In the genomic region with DNA sequence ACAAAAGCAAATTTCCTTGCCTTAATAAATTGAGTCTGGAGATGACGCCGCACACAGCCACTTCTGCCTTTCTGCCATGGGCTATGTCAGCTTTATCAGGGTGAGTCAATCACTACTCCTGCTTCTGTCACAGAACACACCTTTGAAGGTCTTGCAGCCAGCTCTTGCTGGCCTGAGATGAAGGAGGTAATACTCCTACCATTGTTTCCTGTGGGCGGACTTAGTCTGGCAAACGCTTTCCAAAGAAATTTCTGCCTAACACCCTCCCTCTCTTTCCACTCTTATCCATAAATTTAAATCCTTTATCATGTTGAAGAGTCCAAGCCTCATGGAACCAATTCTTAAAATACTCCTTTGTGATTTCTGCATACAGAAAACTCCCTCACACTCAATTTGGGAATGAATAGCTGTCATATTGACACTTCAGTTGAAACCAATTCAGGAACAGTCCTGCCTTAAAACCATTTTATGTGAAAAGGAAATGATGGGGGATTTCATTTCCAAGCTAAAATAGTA, we compare ENCODE assay signal across 25 cellular contexts.
DNase-seq lines count a peak whose midpoint lies in the region; ATAC-seq, FAIRE-seq and TF ChIP-seq lines count a peak whose summit lies in the region.
"Had no signal": no experiment of that assay in that cellular context is flagged by ENCODE, and none has a peak within 500 bp of the region (broad histone marks: within the 10 kb centered on the region; RNA-seq: fewer than 3 reads in every experiment).

No MANE protein-coding gene starts in this region.

- peak overlapping the region; percentile 4; the same call in 1 of the 2 replicates for H3K4me3 Mint-ChIP-seq in HFFc6
- no peak overlapping the region for H3K4me3 Mint-ChIP-seq in stimulated activated naive CD8-positive, alpha-beta T cell treated with anti-CD3 and anti-CD28 coated beads, Interleukin-15, amount 100 ng/mL, for 72 hours
- H3K4me3 Mint-ChIP-seq: CD8-positive, alpha-beta T cell had no signal

- no peak overlapping the region for H2BK120ac ChIP-seq in mesendoderm (ENCODE audit: low read depth, low read length)

- H3K27ac Mint-ChIP-seq in HFFc6 = no peak overlapping the region; the same call in 1 of the 2 replicates
- H3K27ac Mint-ChIP-seq in stimulated activated naive CD8-positive, alpha-beta T cell treated with anti-CD3 and anti-CD28 coated beads, Interleukin-15, amount 100 ng/mL, for 72 hours = no peak overlapping the region
- H3K27ac Mint-ChIP-seq: CD8-positive, alpha-beta T cell had no signal

- no peaks in the 10 kb centered on the region for H3K27me3 ChIP-seq in mesendoderm (ENCODE audit: insufficient read depth, low read length, poor library complexity)
- H3K27me3 ChIP-seq in MM.1S (replicated peaks; ENCODE audit: insufficient read depth, low read length) = no peaks in the 10 kb centered on the region

- no peak overlapping the region for H3K56ac ChIP-seq in mesendoderm (ENCODE audit: low read length)

- WGBS in mesendoderm (ENCODE audit: extremely low coverage, insufficient coverage, low lambda C conversion rate) = no CpG with 5 or more reads among the region's 4 CpGs

- no peak overlapping the region for H4K8ac ChIP-seq in mesendoderm (ENCODE audit: low read depth, low read length)

- H3F3A ChIP-seq in MM.1S (ENCODE audit: insufficient read depth, low read length) = no peaks in the 10 kb centered on the region

- H4K20me1 ChIP-seq in MM.1S (ENCODE audit: insufficient read depth, low read length) = no peaks in the 10 kb centered on the region

- no peak overlapping the region for H3K18ac ChIP-seq in mesendoderm (ENCODE audit: low read length)

- H3K4me1 ChIP-seq in mesendoderm (ENCODE audit: control insufficient read depth, low read depth, low read length) (no peaks in the 10 kb centered on the region), MM.1S (ENCODE audit: low read length) (no peaks in the 10 kb centered on the region)

- H2AK5ac ChIP-seq in mesendoderm (ENCODE audit: low read length) = no peak overlapping the region

- peaks cover 6% of the 10 kb centered on the region; the same call in 1 of the 2 replicates for H3K36me3 Mint-ChIP-seq in HFFc6 (ENCODE audit: low read depth)
- H3K36me3 Mint-ChIP-seq: CD8-positive, alpha-beta T cell had no signal

- no peaks in the 10 kb centered on the region for H3K9me3 ChIP-seq in MM.1S (replicated peaks; ENCODE audit: insufficient read depth, low read length)

- H3K4ac ChIP-seq in mesendoderm (ENCODE audit: low read depth, low read length) = no peak overlapping the region

- no peak overlapping the region for H2BK15ac ChIP-seq in mesendoderm (replicated peaks; ENCODE audit: low read depth)

- peaks cover 31% of the 10 kb centered on the region for H3K4me1 Mint-ChIP-seq in HFFc6 (ENCODE audit: low read depth)
- no peaks in the 10 kb centered on the region for H3K4me1 Mint-ChIP-seq in stimulated activated naive CD8-positive, alpha-beta T cell treated with anti-CD3 and anti-CD28 coated beads, Interleukin-15, amount 100 ng/mL, for 72 hours

- H3K23ac ChIP-seq in mesendoderm (ENCODE audit: low read length) = no peak overlapping the region

- H3K9me2 ChIP-seq in MM.1S (replicated peaks; ENCODE audit: insufficient read depth, low read length) = no peaks in the 10 kb centered on the region; the same call in 1 of the 2 replicates

- H3K27me3 Mint-ChIP-seq in HFFc6 (ENCODE audit: insufficient read depth) = no peaks in the 10 kb centered on the region
- no peaks in the 10 kb centered on the region for H3K27me3 Mint-ChIP-seq in stimulated activated naive CD8-positive, alpha-beta T cell treated with anti-CD3 and anti-CD28 coated beads, Interleukin-15, amount 100 ng/mL, for 72 hours

- no peak overlapping the region for H2AFZ ChIP-seq in MM.1S (ENCODE audit: low read length)
- H2AFZ ChIP-seq: PC-9 had no signal

- TF ChIP-seq CTCF in D721Med (IDR thresholded peaks at IDR 0.05; ENCODE audit: insufficient read depth, missing control alignments) = no peak
- no peak for TF ChIP-seq CTCF in HFFc6 (IDR thresholded peaks at IDR 0.05)
- TF ChIP-seq CTCF in epithelial cell of esophagus (IDR thresholded peaks at IDR 0.05; ENCODE audit: insufficient read depth, low read depth, low read length, missing control alignments) = no peak
- TF ChIP-seq CTCF in MM.1S (IDR thresholded peaks at IDR 0.05; ENCODE audit: low read length) = no peak

- H3K4me3 ChIP-seq in epithelial cell of esophagus (ENCODE audit: low read length) (no peak overlapping the region), mesendoderm (ENCODE audit: low read length) (no peak overlapping the region), MM.1S (ENCODE audit: low read length) (no peak overlapping the region)
- H3K4me3 ChIP-seq: PC-9, SK-N-MC had no signal

- H3K27ac ChIP-seq in mesendoderm (ENCODE audit: low read depth, low read length) (no peak overlapping the region), MM.1S (ENCODE audit: low read length) (no peak overlapping the region)
- H3K27ac ChIP-seq: PC-9, SK-N-MC had no signal

- H3K36me3 ChIP-seq in mesendoderm (ENCODE audit: control insufficient read depth, insufficient read depth, low read length) (no peaks in the 10 kb centered on the region), MM.1S (replicated peaks; ENCODE audit: insufficient read depth, low read length) (no peaks in the 10 kb centered on the region)

- H3K9me3 Mint-ChIP-seq in HFFc6 = no peaks in the 10 kb centered on the region; the same call in 1 of the 2 replicates
- H3K9me3 Mint-ChIP-seq in stimulated activated naive CD8-positive, alpha-beta T cell treated with anti-CD3 and anti-CD28 coated beads, Interleukin-15, amount 100 ng/mL, for 72 hours = peaks cover 7 to 8% of the 10 kb centered on the region in 2 donors

- no peaks in the 10 kb centered on the region for H3K79me1 ChIP-seq in mesendoderm (ENCODE audit: low read length)

- no peak overlapping the region for H2BK5ac ChIP-seq in mesendoderm (ENCODE audit: low read length)

- H3K4me2 ChIP-seq in mesendoderm (ENCODE audit: low read length) (no peak overlapping the region), MM.1S (ENCODE audit: low read depth, low read length) (no peak overlapping the region)
- H3K4me2 ChIP-seq: PC-9 had no signal

- H4K5ac ChIP-seq in mesendoderm (ENCODE audit: low read length) = no peak overlapping the region

- H3K9ac ChIP-seq in mesendoderm (ENCODE audit: low read length) = no peak overlapping the region
- no peak overlapping the region for H3K9ac ChIP-seq in MM.1S (ENCODE audit: low read length)

- peak; percentile 72 for FAIRE-seq in D721Med (lab: Jason Lieb, UNC)
- FAIRE-seq: G401.6, GM12892 had no signal

- ATAC-seq in stimulated activated naive CD8-positive, alpha-beta T cell treated with anti-CD3 and anti-CD28 coated beads, Interleukin-15, amount 100 ng/mL, for 72 hours = no peak
- ATAC-seq: CD8-positive, alpha-beta T cell had no signal

- H3K79me2 ChIP-seq in mesendoderm (ENCODE audit: control insufficient read depth, insufficient read depth, low read length) (no peaks in the 10 kb centered on the region), MM.1S (ENCODE audit: low read length) (no peaks in the 10 kb centered on the region)

- DNase-seq in D721Med (ENCODE audit: insufficient read length, low spot score) = no peak
- no peak for DNase-seq in HFFc6
- DNase-seq in epithelial cell of esophagus (ENCODE audit: low read depth) = peak; percentile 4
- DNase-seq in mesendoderm = peak; percentile 4
- no peak for DNase-seq in activated CD4-positive, alpha-beta T cell treated with anti-CD3 and anti-CD28 coated beads for 48 hours
- DNase-seq in stimulated activated naive CD8-positive, alpha-beta T cell treated with anti-CD3 and anti-CD28 coated beads, Interleukin-15, amount 100 ng/mL, for 72 hours = no peak
- DNase-seq in NCI-H748 (lab: John Stamatoyannopoulos, UW; ENCODE audit: unreplicated experiment) = no peak
- no peak for DNase-seq in MM.1S
- DNase-seq: 8988T; AML-193; C1 segment of cervical spinal cord; CD8-positive, alpha-beta T cell; DMS153; IMR-90; NCI-H1694 treated with DMSO at 0.1 percent for 48 hours; NCI-H2081 treated with DMSO at 0.1 percent for 48 hours; NCI-H2171 treated with DMSO at 0.1 percent for 48 hours; NCI-H524 treated with DMSO at 0.1 percent for 48 hours; PC-9; RPMI8226; SHP77; SW 1271 had no signal

Comparison
In these comparisons a context has a peak if more than half of its experiments do, and no peak if none do; other contexts are left out.
1. DNase-seq: peak in epithelial cell of esophagus (single experiment) and mesendoderm (single experiment); none in D721Med (single experiment), HFFc6 (single experiment), activated CD4-positive, alpha-beta T cell treated with anti-CD3 and anti-CD28 coated beads for 48 hours (single experiment), stimulated activated naive CD8-positive, alpha-beta T cell treated with anti-CD3 and anti-CD28 coated beads, Interleukin-15, amount 100 ng/mL, for 72 hours (0 of 2), NCI-H748 (single experiment) and MM.1S (single experiment).